1 cellular context compared by ENCODE assay signal in genomic region chr1:231970684-231971083, GRCh38.
TF ChIP-seq lines count a peak whose summit lies in the region.

No MANE protein-coding gene starts in this region.

TF ChIP-seq in K562, 482 proteins besides CTCF, POLR2A, EP300 and RAD21 (continued from another document):
- no peak for TF ChIP-seq ZBTB1 (CRISPR knock-in tag; IDR thresholded peaks at IDR 0.05; ENCODE audit: borderline replicate concordance, low read depth)
- no peak for TF ChIP-seq DACH1 (IDR thresholded peaks at IDR 0.05; ENCODE audit: partially characterized antibody)
- TF ChIP-seq ZNF778 (CRISPR knock-in tag; IDR thresholded peaks at IDR 0.05), result no peak
- TF ChIP-seq AFF4 (CRISPR knock-in tag; IDR thresholded peaks at IDR 0.05), result no peak
- TF ChIP-seq TAL1 (IDR thresholded peaks at IDR 0.05), result no peak
- TF ChIP-seq IFI16 (CRISPR knock-in tag; IDR thresholded peaks at IDR 0.05), result no peak
- TF ChIP-seq NFIC (IDR thresholded peaks at IDR 0.05), result peak; percentile 80
